In genomic region chrX:112901821-112902732, GRCh38 we compare ENCODE assay signal across 20 cellular contexts.
"Had no signal": no experiment of that assay in that cellular context is flagged by ENCODE, and none has a peak within 500 bp of the region (broad histone marks: within the 10 kb centered on the region; RNA-seq: fewer than 3 reads in every experiment).

No MANE protein-coding gene starts in this region.

- DNase-seq: activated CD4-positive, alpha-beta T cell treated with anti-CD3 and anti-CD28 coated beads, Interleukin-2, amount 50 U/mL, for 1 hour; activated CD4-positive, CD25-positive, alpha-beta regulatory T cell treated with anti-CD3 and anti-CD28 coated beads, Interleukin-2, amount 50 U/mL, for 72 hours; activated CD8-positive, alpha-beta memory T cell treated with anti-CD3 and anti-CD28 coated beads for 24 hours; activated CD8-positive, alpha-beta memory T cell treated with anti-CD3 and anti-CD28 coated beads, Interleukin-2, amount 50 U/mL, for 48 hours; activated gamma-delta T cell; activated T-cell treated with anti-CD3 and anti-CD28 coated beads, Interleukin-2, amount 50 U/mL, for 72 hours; gastrocnemius medialis; immature natural killer cell; stimulated activated CD4-positive, alpha-beta T cell treated with anti-CD3 and anti-CD28 coated beads, Interleukin-4, amount 100 ng/mL, for 1 hour; stomach; SW 1271; T-helper 2 cell had no signal

- ATAC-seq: activated T-cell treated with anti-CD3 and anti-CD28 coated beads, Interleukin-2, amount 50 U/mL, for 72 hours; esophagus mucosa; gastrocnemius medialis; sciatic nerve had no signal

- H3K9me3 ChIP-seq: ascending aorta, gastrocnemius medialis, heart left ventricle, prostate gland, stomach had no signal

- H3K4me2 ChIP-seq: smooth muscle cell had no signal

- H3K4me1 ChIP-seq: ascending aorta, gastrocnemius medialis, prostate gland, stomach had no signal

- H3K36me3 ChIP-seq: ascending aorta, gastrocnemius medialis, heart left ventricle, prostate gland, stomach had no signal

- H3K27me3 ChIP-seq: ascending aorta, gastrocnemius medialis, heart left ventricle had no signal

- H3K27ac ChIP-seq: ascending aorta, coronary artery, gastrocnemius medialis, heart left ventricle, prostate gland, stomach, VCaP had no signal

- H3K4me3 ChIP-seq: ascending aorta, coronary artery, gastrocnemius medialis, heart left ventricle, prostate gland, smooth muscle cell, stomach had no signal
